8 cellular contexts compared by ENCODE assay signal in the genomic region with DNA sequence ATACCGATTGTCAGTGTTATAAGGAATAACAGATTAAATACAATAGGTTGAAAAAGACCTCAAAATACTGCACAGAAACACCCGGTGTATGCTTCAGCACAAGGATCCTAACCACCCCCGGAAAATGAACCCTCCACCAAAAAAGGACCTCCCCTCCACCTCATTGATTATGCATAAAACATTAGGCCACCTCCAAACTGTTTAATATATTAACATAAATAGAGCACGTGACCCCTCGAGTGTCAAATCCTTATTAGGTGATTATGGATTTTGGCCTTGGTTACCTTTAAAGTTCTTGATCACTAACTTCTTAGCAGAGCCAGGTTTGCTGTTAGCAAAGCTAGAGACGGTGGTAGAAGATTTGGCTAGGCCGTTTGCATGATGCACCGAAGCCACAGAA. TPM values are rescaled to one million over a fixed set of nuclear protein-coding genes. Genes with fewer than 3 reads are reported as not detected.
DNase-seq lines count a peak whose midpoint lies in the region; ATAC-seq and TF ChIP-seq lines count a peak whose summit lies in the region.

No MANE protein-coding gene starts in this region.

- intact Hi-C loops in breast epithelium (cut with DNase I; ENCODE audit: low total_unique reads): no loop called here

- H3K27ac ChIP-seq in breast epithelium: peak overlapping the region; percentile 96 to 99
- peak overlapping the region; percentile 97 to 99 for H3K27ac ChIP-seq in mucosa of rectum (ENCODE audit: low read depth in 2 of 2, low read length in 2 of 2)

- H3K9me3 ChIP-seq in breast epithelium: no peaks in the 10 kb centered on the region
- H3K9me3 ChIP-seq in mucosa of rectum (ENCODE audit: control insufficient read depth in 2 of 2, low read length in 2 of 2): no peaks in the 10 kb centered on the region

- TF ChIP-seq POLR2A in breast epithelium (IDR thresholded peaks at IDR 0.05): no peak

- H3K4me3 ChIP-seq in breast epithelium (peak overlapping the region; percentile 55 to 80 (median 63)), mucosa of rectum (ENCODE audit: low read length in 2 of 2) (peak overlapping the region; percentile 89 to 91)

- peaks cover 3 to 4% of the 10 kb centered on the region in 2 donors for H3K4me1 ChIP-seq in breast epithelium
- peaks cover 0 to 5% of the 10 kb centered on the region in 2 donors for H3K4me1 ChIP-seq in mucosa of rectum (ENCODE audit: control insufficient read depth in 2 of 2, insufficient read depth in 2 of 2, low read length in 2 of 2)

- no peak for TF ChIP-seq CTCF in breast epithelium (IDR thresholded peaks at IDR 0.05)

- H3K27me3 ChIP-seq in breast epithelium (peaks cover 0 to 4% of the 10 kb centered on the region in 2 donors), mucosa of rectum (ENCODE audit: control insufficient read depth in 2 of 2, insufficient read depth in 2 of 2, low read length in 2 of 2) (no peaks in the 10 kb centered on the region)

- peak overlapping the region; percentile 78 to 86 for H3K9ac ChIP-seq in mucosa of rectum (ENCODE audit: low read depth in 1 of 2, low read length in 2 of 2)

- no peaks in the 10 kb centered on the region for H3K36me3 ChIP-seq in breast epithelium
- peaks cover 0 to 2% of the 10 kb centered on the region in 2 donors for H3K36me3 ChIP-seq in mucosa of rectum (ENCODE audit: control insufficient read depth in 2 of 2, insufficient read depth in 2 of 2, low read length in 2 of 2)

- DNase-seq in NCI-H1436 (lab: John Stamatoyannopoulos, UW) (peak; percentile 1), NCI-H1436 treated with DMSO at 0.1 percent for 48 hours (lab: John Stamatoyannopoulos, UW) (no peak), NCI-H2171 treated with DMSO at 0.1 percent for 48 hours (lab: John Stamatoyannopoulos, UW) (peak; percentile 46), breast epithelium (ENCODE audit: low spot score in 2 of 2) (no peak)

- ATAC-seq in HG03460 (IDR thresholded peaks at IDR 0.05; ENCODE audit: unreplicated experiment) (no peak), HG03469 (IDR thresholded peaks at IDR 0.05; ENCODE audit: unreplicated experiment) (no peak), GM21717 (IDR thresholded peaks at IDR 0.05; ENCODE audit: unreplicated experiment) (no peak)

RNA-seq across cellular contexts. Expression of a gene that starts 1.0 kb away (rescaled TPM):
- 10 to 100 TPM; 38.7 to 45.5 (median 45.1) TPM for total RNA-seq in breast epithelium

RNA-seq across cellular contexts. Expression of a gene that starts 44.1 kb away (rescaled TPM):
- 10 to 100 TPM; 18.9 to 31.0 (median 30.8) TPM for total RNA-seq in breast epithelium

Comparison
In these comparisons a context has a peak if more than half of its experiments do, and no peak if none do; other contexts are left out.
1. DNase-seq: peak in NCI-H1436 (single experiment) and NCI-H2171 treated with DMSO at 0.1 percent for 48 hours (single experiment); none in NCI-H1436 treated with DMSO at 0.1 percent for 48 hours (single experiment) and breast epithelium (0 of 2).